Comparison of ENCODE assay signal across 7 cellular contexts in genomic region chr5:152038856-152039255, GRCh38.
DNase-seq lines count a peak whose midpoint lies in the region; ATAC-seq and TF ChIP-seq lines count a peak whose summit lies in the region.
"Not testable (repeated sequence)": the region's sequence is repeated elsewhere in the genome, so short reads cannot be mapped to it uniquely, and the experiment has no call there.

No MANE protein-coding gene starts in this region.

- not testable (repeated sequence) for TF ChIP-seq CTCF in CD8-positive, alpha-beta T cell (IDR thresholded peaks at IDR 0.05); left lung (IDR thresholded peaks at IDR 0.05)

- not testable (repeated sequence) for ATAC-seq in CD8-positive, alpha-beta T cell; left lung

- H3K27ac ChIP-seq in CD8-positive, alpha-beta T cell (ENCODE audit: low read depth, low read length); left lung: not testable (repeated sequence)

- peaks cover 16% of the 10 kb centered on the region for H3K4me1 ChIP-seq in CD8-positive, alpha-beta T cell (ENCODE audit: insufficient read depth, low read length)
- H3K4me1 ChIP-seq in left lung: not testable (repeated sequence)

- peak overlapping the region; percentile 10 for H3K4me3 ChIP-seq in CD8-positive, alpha-beta T cell (ENCODE audit: low read depth, low read length)
- H3K4me3 ChIP-seq in left lung: not testable (repeated sequence)

- H3K4me1 Mint-ChIP-seq in CD8-positive, alpha-beta T cell (ENCODE audit: low read depth): peaks cover 20% of the 10 kb centered on the region
- peaks cover 14% of the 10 kb centered on the region for H3K4me1 Mint-ChIP-seq in activated naive CD4-positive, alpha-beta T cell treated with anti-CD3 and anti-CD28 coated beads for 36 hours (ENCODE audit: low read depth)

- not testable (repeated sequence) for H3K9me3 ChIP-seq in CD8-positive, alpha-beta T cell (ENCODE audit: low read length)
- peaks cover 0 to 12% of the 10 kb centered on the region in 2 donors for H3K9me3 ChIP-seq in left lung

- H3K27me3 ChIP-seq in CD8-positive, alpha-beta T cell (ENCODE audit: insufficient read depth, low read length); left lung: not testable (repeated sequence)

- peak overlapping the region; percentile 32 for H3K27ac Mint-ChIP-seq in CD8-positive, alpha-beta T cell
- H3K27ac Mint-ChIP-seq in activated naive CD4-positive, alpha-beta T cell treated with anti-CD3 and anti-CD28 coated beads for 36 hours: not testable (repeated sequence)

- intact Hi-C loops in CD8-positive, alpha-beta T cell (cut with DNase I, micrococcal nuclease): loop anchor here in 1 of 2 experiments (10.0 kb wide), 1 partner anchor 264 kb away; the partner anchor contains the start of gene G3BP1
- intact Hi-C loops in activated naive CD4-positive, alpha-beta T cell treated with anti-CD3 and anti-CD28 coated beads for 36 hours (cut with micrococcal nuclease); left lung (cut with DNase I): not testable (repeated sequence)

- H3K9me3 Mint-ChIP-seq in CD8-positive, alpha-beta T cell: peaks cover 14% of the 10 kb centered on the region
- H3K9me3 Mint-ChIP-seq in activated naive CD4-positive, alpha-beta T cell treated with anti-CD3 and anti-CD28 coated beads for 36 hours: not testable (repeated sequence)

- peak overlapping the region; percentile 18 for H3K4me3 Mint-ChIP-seq in CD8-positive, alpha-beta T cell
- H3K4me3 Mint-ChIP-seq in activated naive CD4-positive, alpha-beta T cell treated with anti-CD3 and anti-CD28 coated beads for 36 hours: not testable (repeated sequence)

- not testable (repeated sequence) for H3K36me3 Mint-ChIP-seq in CD8-positive, alpha-beta T cell; activated naive CD4-positive, alpha-beta T cell treated with anti-CD3 and anti-CD28 coated beads for 36 hours (ENCODE audit: low read depth)

- peak in 6 of 7 experiments; percentile 3 to 72 (median 18) for DNase-seq in CD8-positive, alpha-beta T cell
- DNase-seq in DMS79 treated with DMSO at 0.1 percent for 48 hours (lab: John Stamatoyannopoulos, UW): peak; percentile 14
- peak; percentile 55 for DNase-seq in NCI-H2029 (lab: John Stamatoyannopoulos, UW)
- DNase-seq in NCI-H69 (lab: John Stamatoyannopoulos, UW): peak; percentile 40
- DNase-seq in T-helper 9 cell: peak; percentile 2
- peak; percentile 9 for DNase-seq in activated naive CD4-positive, alpha-beta T cell treated with anti-CD3 and anti-CD28 coated beads for 36 hours
- DNase-seq in left lung: peak; percentile 29 to 36

- CTCF ChIA-PET in CD8-positive, alpha-beta T cell (lab: Charles Lee); activated naive CD4-positive, alpha-beta T cell treated with anti-CD3 and anti-CD28 coated beads for 36 hours (lab: Charles Lee): not testable (repeated sequence)

- not testable (repeated sequence) for H3K36me3 ChIP-seq in CD8-positive, alpha-beta T cell (ENCODE audit: insufficient read depth, low read length); left lung

- H3K27me3 Mint-ChIP-seq in CD8-positive, alpha-beta T cell (ENCODE audit: low read depth); activated naive CD4-positive, alpha-beta T cell treated with anti-CD3 and anti-CD28 coated beads for 36 hours (ENCODE audit: low read depth): not testable (repeated sequence)

- POLR2A ChIA-PET in CD8-positive, alpha-beta T cell (lab: Charles Lee): interaction anchor here (1.1 to 2.2 kb wide), 2 partner anchors 9 to 12 kb away, joined by 3 to 8 read pairs; no protein-coding TSS in a partner anchor

Comparison
In these comparisons a context has a peak if more than half of its experiments do, and no peak if none do; other contexts are left out.
1. DNase-seq: peak in every context shown above with its lines; median percentile 55 in NCI-H2029; 40 in NCI-H69; 32 in left lung; 18 in CD8-positive, alpha-beta T cell; 14 in DMS79 treated with DMSO at 0.1 percent for 48 hours; 9 in activated naive CD4-positive, alpha-beta T cell treated with anti-CD3 and anti-CD28 coated beads for 36 hours; 2 in T-helper 9 cell.